ENCODE assay signal across 20 cellular contexts in genomic region chr12:54977857-54978256, GRCh38. TPM values are rescaled to one million over a fixed set of nuclear protein-coding genes. Genes with fewer than 3 reads are reported as not detected.
A peak's percentile ranks its signal among the peaks of the same experiment; 100 is the strongest.
DNase-seq lines count a peak whose midpoint lies in the region; ATAC-seq and FAIRE-seq lines count a peak whose summit lies in the region.
"Had no signal": no experiment of that assay in that cellular context is flagged by ENCODE, and none has a peak within 500 bp of the region (broad histone marks: within the 10 kb centered on the region; RNA-seq: fewer than 3 reads in every experiment).

No MANE protein-coding gene starts in this region.

- peaks cover 78% of the 10 kb centered on the region for H3K4me1 Mint-ChIP-seq in T-helper 1 cell treated with Interleukin-12 subunit alpha and Interleukin-12 subunit beta and Interleukin-4 antibody, amounts not matched to agents 30 μg/mL and 1 μg/mL, for 36 hours (ENCODE audit: low read depth)
- H3K4me1 Mint-ChIP-seq in activated CD4-positive, alpha-beta memory T cell treated with anti-CD3 and anti-CD28 coated beads, Interleukin-2, amount 10 ng/mL, durations not matched to agents 7 days and 5 days, result peaks cover 91% of the 10 kb centered on the region
- H3K4me1 Mint-ChIP-seq in immature natural killer cell, result peaks cover 70 to 87% of the 10 kb centered on the region in 2 donors

- no peaks in the 10 kb centered on the region for H3K27me3 Mint-ChIP-seq in T-helper 1 cell treated with Interleukin-12 subunit alpha and Interleukin-12 subunit beta and Interleukin-4 antibody, amounts not matched to agents 30 μg/mL and 1 μg/mL, for 36 hours (ENCODE audit: low read depth)
- no peaks in the 10 kb centered on the region for H3K27me3 Mint-ChIP-seq in activated CD4-positive, alpha-beta memory T cell treated with anti-CD3 and anti-CD28 coated beads, Interleukin-2, amount 10 ng/mL, durations not matched to agents 7 days and 5 days
- H3K27me3 Mint-ChIP-seq in immature natural killer cell (ENCODE audit: low read depth in 3 of 3), result peaks cover 0 to 1% (median 0%) of the 10 kb centered on the region in 3 donors
- H3K27me3 Mint-ChIP-seq: memory B cell had no signal

- POLR2A ChIA-PET in activated CD4-positive, alpha-beta memory T cell treated with anti-CD3 and anti-CD28 coated beads, Interleukin-2, amount 10 ng/mL, durations not matched to agents 7 days and 5 days (lab: Charles Lee), result interaction anchor here (1.0 to 10.5 kb wide), 5 partner anchors 6 to 43 kb away, joined by 5 to 78 read pairs (median 11); partner anchors contain the start of gene TESPA1

- CTCF ChIA-PET in activated CD4-positive, alpha-beta memory T cell treated with anti-CD3 and anti-CD28 coated beads, Interleukin-2, amount 10 ng/mL, durations not matched to agents 7 days and 5 days (lab: Charles Lee), result interaction anchor here (2.0 to 5.7 kb wide), 3 partner anchors 15 to 228 kb away, joined by 5 to 40 read pairs (median 17); no protein-coding TSS in a partner anchor

- no peak for FAIRE-seq in frontal cortex (lab: Jason Lieb, UNC)
- FAIRE-seq: kidney, urothelium cell line had no signal

- ATAC-seq in HG03521 (IDR thresholded peaks at IDR 0.05; ENCODE audit: unreplicated experiment), result no peak

- peaks cover 79% of the 10 kb centered on the region for H3K36me3 Mint-ChIP-seq in T-helper 1 cell treated with Interleukin-12 subunit alpha and Interleukin-12 subunit beta and Interleukin-4 antibody, amounts not matched to agents 30 μg/mL and 1 μg/mL, for 36 hours (ENCODE audit: low read depth)
- H3K36me3 Mint-ChIP-seq in activated CD4-positive, alpha-beta memory T cell treated with anti-CD3 and anti-CD28 coated beads, Interleukin-2, amount 10 ng/mL, durations not matched to agents 7 days and 5 days (ENCODE audit: low read depth), result peaks cover 92% of the 10 kb centered on the region
- peaks cover 16 to 65% (median 39%) of the 10 kb centered on the region in 3 donors for H3K36me3 Mint-ChIP-seq in immature natural killer cell
- H3K36me3 Mint-ChIP-seq: neural progenitor cell had no signal

- H3K4me3 Mint-ChIP-seq in T-helper 1 cell treated with Interleukin-12 subunit alpha and Interleukin-12 subunit beta and Interleukin-4 antibody, amounts not matched to agents 30 μg/mL and 1 μg/mL, for 36 hours, result peak overlapping the region; percentile 70
- H3K4me3 Mint-ChIP-seq in activated CD4-positive, alpha-beta memory T cell treated with anti-CD3 and anti-CD28 coated beads, Interleukin-2, amount 10 ng/mL, durations not matched to agents 7 days and 5 days, result peak overlapping the region; percentile 79
- H3K4me3 Mint-ChIP-seq in immature natural killer cell, result peak overlapping the region; percentile 9 to 66 (median 46)
- H3K4me3 Mint-ChIP-seq: memory B cell, neural progenitor cell had no signal

- DNase-seq in T-helper 1 cell, result no peak
- DNase-seq in GF-D8 (lab: John Stamatoyannopoulos, UW), result peak; percentile 90
- no peak for DNase-seq in activated CD4-positive, alpha-beta memory T cell treated with anti-CD3 and anti-CD28 coated beads, Interleukin-2, amount 10 ng/mL, durations not matched to agents 7 days and 5 days
- DNase-seq in immature natural killer cell, result no peak
- DNase-seq in frontal cortex (ENCODE audit: low spot score in 2 of 2), result no peak
- no peak for DNase-seq in NK-92 treated with Interleukin-12 subunit alpha and Interleukin-12 subunit beta, amount 100 ng/mL, for 24 hours (lab: John Stamatoyannopoulos, UW)
- DNase-seq: effector CD4-positive, alpha-beta T cell; kidney; NCI-H146; NCI-H446; retina; SIG-M5 had no signal

- H3K27ac Mint-ChIP-seq in T-helper 1 cell treated with Interleukin-12 subunit alpha and Interleukin-12 subunit beta and Interleukin-4 antibody, amounts not matched to agents 30 μg/mL and 1 μg/mL, for 36 hours, result peak overlapping the region; percentile 61
- peak overlapping the region; percentile 74 for H3K27ac Mint-ChIP-seq in activated CD4-positive, alpha-beta memory T cell treated with anti-CD3 and anti-CD28 coated beads, Interleukin-2, amount 10 ng/mL, durations not matched to agents 7 days and 5 days
- peak overlapping the region; percentile 2 to 70 (median 17) for H3K27ac Mint-ChIP-seq in immature natural killer cell
- H3K27ac Mint-ChIP-seq: memory B cell, neural progenitor cell had no signal

- no peaks in the 10 kb centered on the region for H3K9me3 Mint-ChIP-seq in T-helper 1 cell treated with Interleukin-12 subunit alpha and Interleukin-12 subunit beta and Interleukin-4 antibody, amounts not matched to agents 30 μg/mL and 1 μg/mL, for 36 hours
- H3K9me3 Mint-ChIP-seq in activated CD4-positive, alpha-beta memory T cell treated with anti-CD3 and anti-CD28 coated beads, Interleukin-2, amount 10 ng/mL, durations not matched to agents 7 days and 5 days, result no peaks in the 10 kb centered on the region
- H3K9me3 Mint-ChIP-seq in immature natural killer cell, result no peaks in the 10 kb centered on the region
- H3K9me3 Mint-ChIP-seq: memory B cell, neural progenitor cell had no signal

RNA-seq across cellular contexts. Expression of gene TESPA1, which starts 6.7 kb away (rescaled TPM):
- total RNA-seq in activated CD4-positive, alpha-beta memory T cell treated with anti-CD3 and anti-CD28 coated beads, Interleukin-2, amount 10 ng/mL, durations not matched to agents 7 days and 5 days, result 100 to 1,000 TPM; 111 to 112 TPM
- polyA plus RNA-seq in immature natural killer cell, result 10 to 100 TPM; 29.5 to 65.7 (median 33.1) TPM
- not detected for total RNA-seq in frontal cortex
- total RNA-seq: LHCN-M2 had no signal

RNA-seq across cellular contexts. Expression of gene NEUROD4, which starts 41.9 kb away (rescaled TPM):
- not detected for total RNA-seq in activated CD4-positive, alpha-beta memory T cell treated with anti-CD3 and anti-CD28 coated beads, Interleukin-2, amount 10 ng/mL, durations not matched to agents 7 days and 5 days
- not detected for polyA plus RNA-seq in immature natural killer cell
- total RNA-seq in frontal cortex, result 2.9 TPM
- total RNA-seq: activated CD8-positive, alpha-beta memory T cell treated with anti-CD3 and anti-CD28 coated beads for 36 hours; kidney; LHCN-M2; OCI-LY7 had no signal

Comparison
In these comparisons a context has a peak if more than half of its experiments do, and no peak if none do; other contexts are left out.
1. H3K27ac Mint-ChIP-seq: peak in every context shown above with its lines; median percentile 74 in activated CD4-positive, alpha-beta memory T cell treated with anti-CD3 and anti-CD28 coated beads, Interleukin-2, amount 10 ng/mL, durations not matched to agents 7 days and 5 days; 61 in T-helper 1 cell treated with Interleukin-12 subunit alpha and Interleukin-12 subunit beta and Interleukin-4 antibody, amounts not matched to agents 30 μg/mL and 1 μg/mL, for 36 hours; 17 in immature natural killer cell.
2. RNA of gene TESPA1, which starts 6.7 kb away (total RNA-seq): 111 to 112 TPM in activated CD4-positive, alpha-beta memory T cell treated with anti-CD3 and anti-CD28 coated beads, Interleukin-2, amount 10 ng/mL, durations not matched to agents 7 days and 5 days; not detected in frontal cortex (single experiment); every median in the first group is over 100 times any median in the second.
3. Peak in every context shown above with its lines, with median percentiles within 50 percentile points of each other: H3K4me3 Mint-ChIP-seq.